Comparison of ENCODE assay signal across 27 cellular contexts in genomic region chr2:27931361-27931937, GRCh38. TPM values are rescaled to one million over a fixed set of nuclear protein-coding genes. Genes with fewer than 3 reads are reported as not detected.
DNase-seq lines count a peak whose midpoint lies in the region; ATAC-seq, FAIRE-seq and TF ChIP-seq lines count a peak whose summit lies in the region.
"Had no signal": no experiment of that assay in that cellular context is flagged by ENCODE, and none has a peak within 500 bp of the region (broad histone marks: within the 10 kb centered on the region; RNA-seq: fewer than 3 reads in every experiment).

No MANE protein-coding gene starts in this region.

- H3K4me2 ChIP-seq in keratinocyte (ENCODE audit: control insufficient read depth, extremely low read depth, insufficient read depth, low read depth, low read length): peak overlapping the region; percentile 82
- H3K4me2 ChIP-seq: GM23338 had no signal

- H3K27ac ChIP-seq in RWPE2 (ENCODE audit: poor library complexity, severe bottlenecking): peak overlapping the region; percentile 97
- H3K27ac ChIP-seq in keratinocyte (ENCODE audit: control insufficient read depth, insufficient read depth, low read length): no peak overlapping the region
- no peak overlapping the region for H3K27ac ChIP-seq in small intestine (ENCODE audit: low read depth in 1 of 2, low read length in 1 of 2)
- H3K27ac ChIP-seq in esophagus muscularis mucosa (replicated peaks in 1 of 4): no peak overlapping the region
- H3K27ac ChIP-seq: adrenal gland, body of pancreas, gastrocnemius medialis, RWPE1, vagina had no signal

- H3K9ac ChIP-seq in keratinocyte (ENCODE audit: control insufficient read depth, extremely low read depth, insufficient read depth, low read length): no peak overlapping the region

- H4K20me1 ChIP-seq in keratinocyte (ENCODE audit: control insufficient read depth, extremely low read depth, insufficient read depth, low read length): no peaks in the 10 kb centered on the region

- no peak for ATAC-seq in RWPE2 (ENCODE audit: low read depth)
- ATAC-seq: body of pancreas; gastrocnemius medialis; GM23338; left cardiac atrium; right cardiac atrium; stimulated activated naive CD8-positive, alpha-beta T cell treated with anti-CD3 and anti-CD28 coated beads, Interleukin-15, amount 100 ng/mL, for 72 hours had no signal

- peaks cover 24% of the 10 kb centered on the region for H3K4me1 Mint-ChIP-seq in Caco-2 (ENCODE audit: low read depth, unreplicated experiment)
- H3K4me1 Mint-ChIP-seq in activated naive CD8-positive, alpha-beta T cell treated with anti-CD3 and anti-CD28 coated beads for 36 hours: peaks cover 1% of the 10 kb centered on the region

- DNase-seq in Caco-2: no peak
- no peak for DNase-seq in RWPE2 (ENCODE audit: low spot score)
- no peak for DNase-seq in keratinocyte (ENCODE audit: low read depth, low spot score)
- peak; percentile 35 for DNase-seq in small intestine
- DNase-seq in esophagus muscularis mucosa (ENCODE audit: extremely low spot score): no peak
- DNase-seq in activated naive CD8-positive, alpha-beta T cell treated with anti-CD3 and anti-CD28 coated beads for 36 hours: no peak
- no peak for DNase-seq in NCI-H2227 treated with DMSO at 0.1 percent for 48 hours (lab: John Stamatoyannopoulos, UW)
- DNase-seq: activated CD4-positive, alpha-beta memory T cell treated with anti-CD3 and anti-CD28 coated beads for 36 hours; activated CD4-positive, alpha-beta T cell treated with anti-CD3 and anti-CD28 coated beads for 1 hour; activated CD8-positive, alpha-beta memory T cell treated with anti-CD3 and anti-CD28 coated beads, Interleukin-2, amount 50 U/mL, for 4 hours; activated naive CD4-positive, alpha-beta T cell treated with anti-CD3 and anti-CD28 coated beads for 36 hours; adrenal gland; body of pancreas; cerebellar nuclear complex; COR-L47; DMS79 treated with DMSO at 0.1 percent for 48 hours; gastrocnemius medialis; GF-D8; left cardiac atrium; NCI-H446 treated with DMSO at 0.1 percent for 48 hours; right cardiac atrium; stimulated activated naive CD8-positive, alpha-beta T cell treated with anti-CD3 and anti-CD28 coated beads, Interleukin-15, amount 100 ng/mL, for 72 hours had no signal

- peak overlapping the region; percentile 24 for H3K27ac Mint-ChIP-seq in Caco-2 (ENCODE audit: unreplicated experiment)
- no peak overlapping the region for H3K27ac Mint-ChIP-seq in activated naive CD8-positive, alpha-beta T cell treated with anti-CD3 and anti-CD28 coated beads for 36 hours
- H3K27ac Mint-ChIP-seq: activated CD4-positive, alpha-beta memory T cell treated with anti-CD3 and anti-CD28 coated beads for 36 hours; activated naive CD4-positive, alpha-beta T cell treated with anti-CD3 and anti-CD28 coated beads for 36 hours; activated T-helper 1 cell treated with anti-CD3 and anti-CD28 coated beads, Interleukin-12 subunit alpha, Interleukin-12 subunit beta, Interleukin-2, Interleukin-4 antibody, amounts not matched to agents 30 ng/mL and 10 ng/mL and 1 ng/mL, durations not matched to agents 14 hours and 24 hours and 36 hours; GM23338; stimulated activated naive CD8-positive, alpha-beta T cell treated with anti-CD3 and anti-CD28 coated beads, Interleukin-15, amount 100 ng/mL, for 72 hours; T-helper 1 cell treated with Interleukin-12 subunit alpha and Interleukin-12 subunit beta and Interleukin-4 antibody, amounts not matched to agents 30 μg/mL and 1 μg/mL, for 36 hours had no signal

- H3K27me3 Mint-ChIP-seq in Caco-2 (ENCODE audit: insufficient read depth, unreplicated experiment): no peaks in the 10 kb centered on the region
- H3K27me3 Mint-ChIP-seq in activated naive CD8-positive, alpha-beta T cell treated with anti-CD3 and anti-CD28 coated beads for 36 hours: no peaks in the 10 kb centered on the region
- H3K27me3 Mint-ChIP-seq: activated CD4-positive, alpha-beta memory T cell treated with anti-CD3 and anti-CD28 coated beads for 36 hours; stimulated activated naive CD8-positive, alpha-beta T cell treated with anti-CD3 and anti-CD28 coated beads, Interleukin-15, amount 100 ng/mL, for 72 hours had no signal

- dilution Hi-C loops in keratinocyte (cut with MboI; ENCODE audit: extremely low pct_ligation_motif_present, low sequenced_read_pairs): no loop called here

- peak overlapping the region; percentile 11 for H3K4me3 Mint-ChIP-seq in Caco-2 (ENCODE audit: unreplicated experiment)
- no peak overlapping the region for H3K4me3 Mint-ChIP-seq in activated naive CD8-positive, alpha-beta T cell treated with anti-CD3 and anti-CD28 coated beads for 36 hours
- H3K4me3 Mint-ChIP-seq: activated CD4-positive, alpha-beta memory T cell treated with anti-CD3 and anti-CD28 coated beads for 36 hours; activated naive CD4-positive, alpha-beta T cell treated with anti-CD3 and anti-CD28 coated beads for 36 hours; activated T-helper 1 cell treated with anti-CD3 and anti-CD28 coated beads, Interleukin-12 subunit alpha, Interleukin-12 subunit beta, Interleukin-2, Interleukin-4 antibody, amounts not matched to agents 30 ng/mL and 10 ng/mL and 1 ng/mL, durations not matched to agents 14 hours and 24 hours and 36 hours; GM23338; stimulated activated naive CD8-positive, alpha-beta T cell treated with anti-CD3 and anti-CD28 coated beads, Interleukin-15, amount 100 ng/mL, for 72 hours; T-helper 1 cell treated with Interleukin-12 subunit alpha and Interleukin-12 subunit beta and Interleukin-4 antibody, amounts not matched to agents 30 μg/mL and 1 μg/mL, for 36 hours had no signal

- H2AFZ ChIP-seq in keratinocyte (ENCODE audit: control insufficient read depth, low read length): no peak overlapping the region
- H2AFZ ChIP-seq: GM23338 had no signal

- TF ChIP-seq CTCF in Caco-2 (IDR thresholded peaks at IDR 0.05; ENCODE audit: insufficient read depth in 1 of 2, low read depth in 1 of 2, low read length in 1 of 2, severe bottlenecking in 1 of 2, unreplicated experiment in 1 of 2) (no peak), RWPE2 (IDR thresholded peaks at IDR 0.05; ENCODE audit: poor library complexity, severe bottlenecking) (no peak), keratinocyte (optimal IDR thresholded peaks at IDR 0.05 in 1 of 3, IDR thresholded peaks at IDR 0.05 in 1 of 3, conservative IDR thresholded peaks at IDR 0.05 in 1 of 3; ENCODE audit: extremely low read depth in 1 of 3, insufficient read depth in 2 of 3, low read length in 3 of 3) (no peak), esophagus muscularis mucosa (IDR thresholded peaks at IDR 0.05) (no peak)

- no peaks in the 10 kb centered on the region for H3K79me2 ChIP-seq in keratinocyte (ENCODE audit: control insufficient read depth, insufficient read depth, low read length)

- 15 to 60% (median 44%) methylated on average over 4 of the region's 4 CpGs for WGBS in small intestine, 3 donors
- WGBS in esophagus muscularis mucosa: 92% methylated on average over 4 of the region's 4 CpGs

- TF ChIP-seq POLR2A in esophagus muscularis mucosa (IDR thresholded peaks at IDR 0.05; ENCODE audit: low read depth): no peak

- no peaks in the 10 kb centered on the region for H3K36me3 ChIP-seq in Caco-2 (ENCODE audit: control insufficient read depth, insufficient read depth, low read length)
- no peaks in the 10 kb centered on the region; the same call in 1 of the 2 replicates for H3K36me3 ChIP-seq in RWPE2 (ENCODE audit: low read depth)
- peaks cover 0 to 3% of the 10 kb centered on the region in 2 experiments for H3K36me3 ChIP-seq in keratinocyte (ENCODE audit: control insufficient read depth in 2 of 2, extremely low read depth in 1 of 2, insufficient read depth in 2 of 2, low read length in 2 of 2)
- no peaks in the 10 kb centered on the region for H3K36me3 ChIP-seq in small intestine (ENCODE audit: control insufficient read depth in 2 of 2, insufficient read depth in 2 of 2, low read length in 2 of 2)
- H3K36me3 ChIP-seq in esophagus muscularis mucosa: peaks cover 0 to 15% (median 2%) of the 10 kb centered on the region in 4 donors
- H3K36me3 ChIP-seq: vagina had no signal

- intact Hi-C loops in Caco-2 (cut with micrococcal nuclease; ENCODE audit: unreplicated experiment) (loop anchor here (2.0 to 5.0 kb wide), 3 partner anchors 41 to 461 kb away; partner anchors contain the start of genes BABAM2, FOSL2 and RBKS), esophagus muscularis mucosa (cut with DNase I) (no loop called here)

- TF ChIP-seq EP300 in esophagus muscularis mucosa (IDR thresholded peaks at IDR 0.05): no peak

- no TSS peak for BruUV-seq in Caco-2 (replicated peaks; lab: Mats Ljungman, UMichigan)

- H3K27me3 ChIP-seq in Caco-2 (replicated peaks; ENCODE audit: control insufficient read depth, insufficient read depth, low read length) (no peaks in the 10 kb centered on the region), RWPE2 (ENCODE audit: insufficient read depth, poor library complexity, severe bottlenecking) (no peaks in the 10 kb centered on the region), keratinocyte (ENCODE audit: control insufficient read depth, extremely low read depth, insufficient read depth, low read length) (no peaks in the 10 kb centered on the region), small intestine (ENCODE audit: control insufficient read depth in 2 of 2, insufficient read depth in 2 of 2, low read length in 2 of 2) (no peaks in the 10 kb centered on the region), esophagus muscularis mucosa (no peaks in the 10 kb centered on the region)
- H3K27me3 ChIP-seq: adrenal gland, body of pancreas, gastrocnemius medialis, vagina had no signal

- POLR2A ChIA-PET in Caco-2 (lab: Charles Lee): interaction anchor here (0.6 kb wide), 2 partner anchors 460 to 468 kb away, joined by 3 to 5 read pairs; no protein-coding TSS in a partner anchor

- no peak overlapping the region for H3K4me3 ChIP-seq in Caco-2 (ENCODE audit: low read depth, low read length)
- no peak overlapping the region for H3K4me3 ChIP-seq in RWPE2 (ENCODE audit: severe bottlenecking)
- H3K4me3 ChIP-seq in keratinocyte (ENCODE audit: control insufficient read depth in 2 of 3, extremely low read depth in 1 of 3, insufficient read depth in 2 of 3, low read depth in 1 of 3, low read length in 3 of 3): no peak overlapping the region
- H3K4me3 ChIP-seq in small intestine (ENCODE audit: low read depth in 1 of 2, low read length in 2 of 2): no peak overlapping the region
- H3K4me3 ChIP-seq in esophagus muscularis mucosa: no peak overlapping the region
- H3K4me3 ChIP-seq: adrenal gland, body of pancreas, gastrocnemius medialis, GM23338, vagina had no signal

- FAIRE-seq in keratinocyte (lab: Jason Lieb, UNC): peak; percentile 69
- FAIRE-seq in small intestine (lab: Jason Lieb, UNC): no peak

- H3K4me1 ChIP-seq in Caco-2: peaks cover 40% of the 10 kb centered on the region
- peaks cover 33% of the 10 kb centered on the region for H3K4me1 ChIP-seq in RWPE2 (ENCODE audit: insufficient read depth, poor library complexity, severe bottlenecking)
- H3K4me1 ChIP-seq in keratinocyte (ENCODE audit: control insufficient read depth, extremely low read depth, insufficient read depth, low read length): peaks cover 17% of the 10 kb centered on the region
- H3K4me1 ChIP-seq in small intestine (ENCODE audit: control insufficient read depth in 2 of 2, insufficient read depth in 1 of 2, low read depth in 1 of 2, low read length in 1 of 2): peaks cover 1 to 3% of the 10 kb centered on the region in 2 donors
- no peaks in the 10 kb centered on the region for H3K4me1 ChIP-seq in esophagus muscularis mucosa
- H3K4me1 ChIP-seq: vagina had no signal

- H3K9me3 Mint-ChIP-seq in Caco-2 (ENCODE audit: unreplicated experiment): no peaks in the 10 kb centered on the region
- no peaks in the 10 kb centered on the region for H3K9me3 Mint-ChIP-seq in activated naive CD8-positive, alpha-beta T cell treated with anti-CD3 and anti-CD28 coated beads for 36 hours
- H3K9me3 Mint-ChIP-seq: activated CD4-positive, alpha-beta memory T cell treated with anti-CD3 and anti-CD28 coated beads for 36 hours; activated naive CD4-positive, alpha-beta T cell treated with anti-CD3 and anti-CD28 coated beads for 36 hours; activated T-helper 1 cell treated with anti-CD3 and anti-CD28 coated beads, Interleukin-12 subunit alpha, Interleukin-12 subunit beta, Interleukin-2, Interleukin-4 antibody, amounts not matched to agents 30 ng/mL and 10 ng/mL and 1 ng/mL, durations not matched to agents 14 hours and 24 hours and 36 hours; GM23338; stimulated activated naive CD8-positive, alpha-beta T cell treated with anti-CD3 and anti-CD28 coated beads, Interleukin-15, amount 100 ng/mL, for 72 hours; T-helper 1 cell treated with Interleukin-12 subunit alpha and Interleukin-12 subunit beta and Interleukin-4 antibody, amounts not matched to agents 30 μg/mL and 1 μg/mL, for 36 hours had no signal

- H3K9me3 ChIP-seq in Caco-2 (no peaks in the 10 kb centered on the region), RWPE2 (ENCODE audit: severe bottlenecking) (no peaks in the 10 kb centered on the region), keratinocyte (ENCODE audit: control insufficient read depth, low read depth, low read length) (no peaks in the 10 kb centered on the region), small intestine (ENCODE audit: control insufficient read depth, low read depth) (no peaks in the 10 kb centered on the region), esophagus muscularis mucosa (no peaks in the 10 kb centered on the region)
- H3K9me3 ChIP-seq: adrenal gland, body of pancreas, gastrocnemius medialis, vagina had no signal

- peaks cover 6% of the 10 kb centered on the region for H3K36me3 Mint-ChIP-seq in Caco-2 (ENCODE audit: insufficient read depth, unreplicated experiment)
- peaks cover 19% of the 10 kb centered on the region for H3K36me3 Mint-ChIP-seq in activated naive CD8-positive, alpha-beta T cell treated with anti-CD3 and anti-CD28 coated beads for 36 hours

- CTCF ChIA-PET in Caco-2 (lab: Charles Lee): interaction anchor here (0.5 kb wide), 1 partner anchor 88 kb away, joined by 3 read pairs; no protein-coding TSS in a partner anchor

- H3K9me1 ChIP-seq in keratinocyte (ENCODE audit: control insufficient read depth, extremely low read depth, insufficient read depth, low read length): no peaks in the 10 kb centered on the region

RNA-seq across cellular contexts. Expression of gene BABAM2, which starts 40.9 kb away (rescaled TPM):
- 50.7 and 57.3 TPM in 2 replicates for total RNA-seq in Caco-2 (2022)
- polyA plus RNA-seq in keratinocyte: 24.3 to 30.3 TPM (median 29.8 TPM) in 3 replicates
- 5.8 TPM for polyA plus RNA-seq in keratinocyte (2011; ENCODE audit: low read depth)
- 29.7 and 48.3 TPM in 2 replicates for polyA plus RNA-seq in keratinocyte (2011; cell fraction: cytosol; rRNA removed)
- 29.3 and 30.2 TPM in 2 replicates for polyA plus RNA-seq in keratinocyte (2011; cell fraction: nucleus; rRNA removed)
- 28.1 and 29.8 TPM in 2 replicates for polyA plus RNA-seq in keratinocyte (2012; ENCODE audit: low replicate concordance)
- polyA minus RNA-seq in keratinocyte: 16.4 to 31.4 TPM (median 28.3 TPM) in 3 replicates
- 17.6 TPM for polyA minus RNA-seq in keratinocyte (2011; cell fraction: cytosol; rRNA and poly(A)+ RNA removed)
- 20.4 and 55.5 TPM in 2 replicates for polyA minus RNA-seq in keratinocyte (2011; cell fraction: nucleus; rRNA and poly(A)+ RNA removed)
- polyA plus RNA-seq in small intestine: 10 to 100 TPM; 19.5 to 22.4 (median 20.6) TPM
- 10 to 100 TPM; 35.5 to 44.9 (median 39.9) TPM for total RNA-seq in esophagus muscularis mucosa
- total RNA-seq in activated naive CD8-positive, alpha-beta T cell treated with anti-CD3 and anti-CD28 coated beads for 36 hours: 10 to 100 TPM; 45.2 to 53.2 TPM

RNA-seq across cellular contexts. Expression of gene RBKS, which starts 41.3 kb away (rescaled TPM):
- total RNA-seq in Caco-2 (2022): 7.1 and 7.4 TPM in 2 replicates
- 1.5 to 1.9 TPM (median 1.8 TPM) in 3 replicates for polyA plus RNA-seq in keratinocyte
- 0.31 TPM for polyA plus RNA-seq in keratinocyte (2011; ENCODE audit: low read depth)
- polyA plus RNA-seq in keratinocyte (2011; cell fraction: cytosol; rRNA removed): 2.0 and 2.3 TPM in 2 replicates
- 1.7 and 2.5 TPM in 2 replicates for polyA plus RNA-seq in keratinocyte (2011; cell fraction: nucleus; rRNA removed)
- polyA plus RNA-seq in keratinocyte (2012; ENCODE audit: low replicate concordance): 1.4 and 1.6 TPM in 2 replicates
- 0.30 to 2.2 TPM (median 1.1 TPM) in 3 replicates for polyA minus RNA-seq in keratinocyte
- polyA minus RNA-seq in keratinocyte (2011; cell fraction: cytosol; rRNA and poly(A)+ RNA removed): not detected
- polyA minus RNA-seq in keratinocyte (2011; cell fraction: nucleus; rRNA and poly(A)+ RNA removed): 1.4 and 1.7 TPM in 2 replicates
- 10 to 100 TPM; 19.8 to 72.0 (median 37.3) TPM for polyA plus RNA-seq in small intestine
- 1 to 10 TPM in 3 of 4 donors, under 1 TPM in 1; 0.63 to 5.8 (median 2.5) TPM for total RNA-seq in esophagus muscularis mucosa
- 1 to 10 TPM; 5.1 to 5.4 TPM for total RNA-seq in activated naive CD8-positive, alpha-beta T cell treated with anti-CD3 and anti-CD28 coated beads for 36 hours
